Comparison of ENCODE assay signal across 8 cellular contexts in the genomic region with DNA sequence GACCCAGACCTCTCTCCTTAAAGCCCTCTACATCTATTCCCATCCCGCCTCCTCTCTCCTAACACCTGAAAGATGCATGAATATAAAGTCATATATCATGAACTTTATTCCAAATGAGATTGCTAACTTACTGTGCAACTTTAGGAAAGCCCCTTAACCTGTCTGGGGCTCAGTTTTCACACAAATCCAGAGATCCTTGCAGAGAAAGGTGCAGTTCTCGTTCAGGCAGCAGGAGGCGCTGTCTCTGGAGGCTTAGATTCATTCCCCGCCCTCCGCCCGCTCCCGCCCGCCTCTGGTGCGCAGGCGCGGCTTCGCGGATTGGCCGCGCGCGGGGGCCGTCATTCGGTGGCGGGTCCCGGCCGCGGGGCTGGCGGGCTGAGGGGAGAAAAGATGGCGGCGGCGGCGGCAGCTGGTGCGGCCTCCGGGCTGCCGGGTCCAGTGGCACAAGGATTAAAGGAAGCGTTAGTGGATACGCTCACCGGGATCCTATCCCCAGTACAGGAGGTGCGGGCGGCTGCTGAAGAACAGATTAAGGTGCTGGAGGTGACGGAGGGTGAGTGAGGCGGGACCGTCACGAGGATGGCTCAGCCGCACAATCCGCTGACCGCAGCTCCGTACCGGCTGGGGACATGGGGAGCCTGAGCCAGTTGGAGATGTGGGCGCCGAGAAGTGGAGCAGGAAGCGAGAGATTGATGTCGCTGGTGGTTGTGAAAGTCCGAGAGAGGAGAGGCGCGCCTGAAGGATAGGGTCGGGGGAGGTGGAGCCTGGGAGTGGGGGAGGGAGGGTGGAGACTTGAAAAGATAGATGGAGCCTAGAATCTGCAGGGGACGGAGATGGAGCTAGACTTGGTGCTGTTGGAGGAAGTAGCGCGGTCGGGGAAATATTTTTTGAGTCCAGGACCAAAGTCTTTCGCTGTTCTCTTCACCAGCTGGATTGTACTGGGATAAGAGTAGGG.
DNase-seq lines count a peak whose midpoint lies in the region; TF ChIP-seq lines count a peak whose summit lies in the region.

A gene (plus strand): TSS at position 338 of the 955 bp plus-strand sequence. CDS start 53 bp downstream, at position 391.

- DNase-seq in HFF-Myc (ENCODE audit: extremely low read depth, low read depth) (peak; percentile 84), NAMALWA (ENCODE audit: low spot score) (peak; percentile 95), SK-N-MC (ENCODE audit: low read depth, low spot score) (peak; percentile 85), germinal center (ENCODE audit: low spot score) (peak; percentile 99), non-pigmented ciliary epithelial cell (ENCODE audit: low read depth) (peak; percentile 67), substantia nigra (lab: John Stamatoyannopoulos, UW) (peak; percentile 34 to 95 (median 84))
- peak; percentile 96 for DNase-seq in activated naive CD4-positive, alpha-beta T cell treated with anti-CD3 and anti-CD28 coated beads, Interleukin-2, amount 10 ng/mL, durations not matched to agents 7 days and 5 days

- TF ChIP-seq CTCF in HFF-Myc (IDR thresholded peaks at IDR 0.05; ENCODE audit: low read depth, low read length, missing control alignments) = peak; percentile 86

- H3K36me3 ChIP-seq in SK-N-MC (ENCODE audit: insufficient read depth, low read length) = peaks cover 13% of the 10 kb centered on the region

- peak within 1 kb of the TSS; percentile 84 for H3K4me3 Mint-ChIP-seq in activated naive CD4-positive, alpha-beta T cell treated with anti-CD3 and anti-CD28 coated beads, Interleukin-2, amount 10 ng/mL, durations not matched to agents 7 days and 5 days

- H3K4me1 Mint-ChIP-seq in activated naive CD4-positive, alpha-beta T cell treated with anti-CD3 and anti-CD28 coated beads, Interleukin-2, amount 10 ng/mL, durations not matched to agents 7 days and 5 days = peaks cover 48% of the 10 kb centered on the region

- no peaks in the 10 kb centered on the region for H3K27me3 Mint-ChIP-seq in activated naive CD4-positive, alpha-beta T cell treated with anti-CD3 and anti-CD28 coated beads, Interleukin-2, amount 10 ng/mL, durations not matched to agents 7 days and 5 days

- peak within 1 kb of the TSS; percentile 92 for H3K27ac Mint-ChIP-seq in activated naive CD4-positive, alpha-beta T cell treated with anti-CD3 and anti-CD28 coated beads, Interleukin-2, amount 10 ng/mL, durations not matched to agents 7 days and 5 days

- peaks cover 3% of the 10 kb centered on the region for H3K36me3 Mint-ChIP-seq in activated naive CD4-positive, alpha-beta T cell treated with anti-CD3 and anti-CD28 coated beads, Interleukin-2, amount 10 ng/mL, durations not matched to agents 7 days and 5 days

- H3K9me3 ChIP-seq in SK-N-MC (ENCODE audit: low read depth, low read length) = no peaks in the 10 kb centered on the region

- H3K9ac ChIP-seq in SK-N-MC (ENCODE audit: insufficient read length) = peak within 1 kb of the TSS; percentile 95

- CTCF ChIA-PET in activated naive CD4-positive, alpha-beta T cell treated with anti-CD3 and anti-CD28 coated beads, Interleukin-2, amount 10 ng/mL, durations not matched to agents 7 days and 5 days (lab: Charles Lee) = interaction anchor here (0.9 to 1.6 kb wide), 7 partner anchors 12 to 393 kb away, joined by 3 to 6 read pairs (median 4); no protein-coding TSS in a partner anchor

- H3K4me3 ChIP-seq in GM08714 (ENCODE audit: low read length) (peak within 1 kb of the TSS; percentile 97), HFF-Myc (replicated peaks; ENCODE audit: low read depth, low read length) (peak within 1 kb of the TSS; percentile 89), SK-N-MC (peak within 1 kb of the TSS; percentile 93)

- no peaks in the 10 kb centered on the region for H3K9me3 Mint-ChIP-seq in activated naive CD4-positive, alpha-beta T cell treated with anti-CD3 and anti-CD28 coated beads, Interleukin-2, amount 10 ng/mL, durations not matched to agents 7 days and 5 days

- peak within 1 kb of the TSS; percentile 88 for H3K27ac ChIP-seq in SK-N-MC
- H3K27ac ChIP-seq in substantia nigra (ENCODE audit: low read depth, low read length, poor library complexity, severe bottlenecking) = peak within 1 kb of the TSS; percentile 91

Comparison
In these comparisons a context has a peak if more than half of its experiments do, and no peak if none do; other contexts are left out.
1. Peak in every context shown above with its lines: DNase-seq, H3K4me3 ChIP-seq and H3K27ac ChIP-seq.